1 cellular context compared by ENCODE assay signal in genomic region chrX:149803458-149804062, GRCh38.
A peak's percentile ranks its signal among the peaks of the same experiment; 100 is the strongest.
TF ChIP-seq lines count a peak whose summit lies in the region.

No MANE protein-coding gene starts in this region.

TF ChIP-seq in GM12878, 131 proteins besides CTCF, POLR2A, EP300 and RAD21 (continued from another document):
- TF ChIP-seq IRF3 (IDR thresholded peaks at IDR 0.05), result no peak
- peak; percentile 8; the same call in 1 of the 2 replicates for TF ChIP-seq EED (IDR thresholded peaks at IDR 0.05; ENCODE audit: low read depth)
TF ChIP-seq in GM12878: peak in this region for 1.
